17 cellular contexts compared by ENCODE assay signal in genomic region chr1:201717286-201717685, GRCh38.
DNase-seq lines count a peak whose midpoint lies in the region; ATAC-seq and TF ChIP-seq lines count a peak whose summit lies in the region.
"Had no signal": no experiment of that assay in that cellular context is flagged by ENCODE, and none has a peak within 500 bp of the region (broad histone marks: within the 10 kb centered on the region; RNA-seq: fewer than 3 reads in every experiment).

No MANE protein-coding gene starts in this region.

- intact Hi-C loops in CD14-positive monocyte (cut with micrococcal nuclease) (no loop called here), ovary (cut with DNase I) (no loop called here), tibial artery (cut with DNase I; ENCODE audit: low total_unique reads) (loop anchor here (10.0 kb wide), 1 partner anchor 262 kb away; no protein-coding TSS in a partner anchor)

- no peak for TF ChIP-seq EP300 in ovary (IDR thresholded peaks at IDR 0.05)

- no peaks in the 10 kb centered on the region for H3K27me3 ChIP-seq in ovary
- no peaks in the 10 kb centered on the region for H3K27me3 ChIP-seq in tibial artery

- TF ChIP-seq POLR2A in ovary (IDR thresholded peaks at IDR 0.05), result no peak

- peaks cover 67% of the 10 kb centered on the region for H3K4me1 Mint-ChIP-seq in CD14-positive monocyte
- H3K4me1 Mint-ChIP-seq: activated CD4-positive, alpha-beta T cell treated with anti-CD3 and anti-CD28 coated beads for 36 hours; activated naive CD4-positive, alpha-beta T cell treated with anti-CD3 and anti-CD28 coated beads, Interleukin-2, amount 50 U/mL, for 24 hours; CD4-positive, CD25-positive, alpha-beta regulatory T cell had no signal

- peaks cover 2 to 5% of the 10 kb centered on the region in 2 donors for H3K36me3 Mint-ChIP-seq in CD14-positive monocyte
- H3K36me3 Mint-ChIP-seq: activated naive CD4-positive, alpha-beta T cell treated with anti-CD3 and anti-CD28 coated beads, Interleukin-2, amount 50 U/mL, for 24 hours had no signal

- H3K36me3 ChIP-seq in ovary (no peaks in the 10 kb centered on the region), tibial artery (peaks cover 0 to 9% (median 0%) of the 10 kb centered on the region in 3 donors)

- H3K27ac ChIP-seq in caudate nucleus (ENCODE audit: low read depth, low read length) (peak overlapping the region; percentile 100), ovary (peak overlapping the region; percentile 42 to 81), tibial artery (peak overlapping the region; percentile 86 to 87)

- H3K27ac Mint-ChIP-seq in CD14-positive monocyte, result peak overlapping the region in 5 of 7 donors; percentile 50 to 99 (median 88)
- H3K27ac Mint-ChIP-seq: activated CD4-positive, alpha-beta T cell treated with anti-CD3 and anti-CD28 coated beads for 36 hours; activated naive CD4-positive, alpha-beta T cell treated with anti-CD3 and anti-CD28 coated beads, Interleukin-2, amount 50 U/mL, for 24 hours; CD4-positive, CD25-positive, alpha-beta regulatory T cell; effector memory CD8-positive, alpha-beta T cell; naive thymus-derived CD8-positive, alpha-beta T cell; T-helper 1 cell treated with Interleukin-12 subunit alpha and Interleukin-12 subunit beta and Interleukin-4 antibody, amounts not matched to agents 30 μg/mL and 1 μg/mL, for 36 hours had no signal

- WGBS in ovary, 3 donors, result 97 to 99% (median 98%) methylated on average over 3 of the region's 3 CpGs

- H3K27me3 Mint-ChIP-seq in CD14-positive monocyte (ENCODE audit: low read depth in 3 of 3), result peaks cover 0 to 5% (median 2%) of the 10 kb centered on the region in 3 donors
- H3K27me3 Mint-ChIP-seq: activated naive CD4-positive, alpha-beta T cell treated with anti-CD3 and anti-CD28 coated beads, Interleukin-2, amount 50 U/mL, for 24 hours; CD4-positive, CD25-positive, alpha-beta regulatory T cell; effector memory CD8-positive, alpha-beta T cell had no signal

- peaks cover 0 to 2% (median 0%) of the 10 kb centered on the region in 7 donors for H3K9me3 Mint-ChIP-seq in CD14-positive monocyte
- H3K9me3 Mint-ChIP-seq: activated naive CD4-positive, alpha-beta T cell treated with anti-CD3 and anti-CD28 coated beads, Interleukin-2, amount 50 U/mL, for 24 hours; CD4-positive, CD25-positive, alpha-beta regulatory T cell; effector memory CD8-positive, alpha-beta T cell; naive thymus-derived CD8-positive, alpha-beta T cell; T-helper 1 cell treated with Interleukin-12 subunit alpha and Interleukin-12 subunit beta and Interleukin-4 antibody, amounts not matched to agents 30 μg/mL and 1 μg/mL, for 36 hours had no signal

- ATAC-seq in HG03521 (IDR thresholded peaks at IDR 0.05; ENCODE audit: unreplicated experiment), result no peak
- ATAC-seq in GM19351 (IDR thresholded peaks at IDR 0.05; ENCODE audit: unreplicated experiment), result no peak
- ATAC-seq: activated CD4-positive, alpha-beta T cell treated with anti-CD3 and anti-CD28 coated beads for 36 hours; effector memory CD8-positive, alpha-beta T cell; esophagus mucosa; left cardiac atrium; naive thymus-derived CD8-positive, alpha-beta T cell had no signal

- TF ChIP-seq CTCF in CD14-positive monocyte (IDR thresholded peaks at IDR 0.05) (no peak), ovary (IDR thresholded peaks at IDR 0.05) (no peak), tibial artery (IDR thresholded peaks at IDR 0.05) (no peak)

- H3K4me1 ChIP-seq in ovary (ENCODE audit: insufficient read depth) (peaks cover 59% of the 10 kb centered on the region), tibial artery (peaks cover 0 to 80% (median 58%) of the 10 kb centered on the region in 4 donors)

- H3K9me3 ChIP-seq in ovary, result no peaks in the 10 kb centered on the region
- no peaks in the 10 kb centered on the region for H3K9me3 ChIP-seq in tibial artery

- no peak overlapping the region for H3K4me3 Mint-ChIP-seq in CD14-positive monocyte
- H3K4me3 Mint-ChIP-seq: activated CD4-positive, alpha-beta T cell treated with anti-CD3 and anti-CD28 coated beads for 36 hours; activated naive CD4-positive, alpha-beta T cell treated with anti-CD3 and anti-CD28 coated beads, Interleukin-2, amount 50 U/mL, for 24 hours; CD4-positive, CD25-positive, alpha-beta regulatory T cell; effector memory CD8-positive, alpha-beta T cell; naive thymus-derived CD8-positive, alpha-beta T cell; T-helper 1 cell treated with Interleukin-12 subunit alpha and Interleukin-12 subunit beta and Interleukin-4 antibody, amounts not matched to agents 30 μg/mL and 1 μg/mL, for 36 hours had no signal

- H3K4me3 ChIP-seq in ovary, result no peak overlapping the region
- no peak overlapping the region for H3K4me3 ChIP-seq in tibial artery

- no peak for DNase-seq in CD14-positive monocyte (ENCODE audit: low spot score)
- no peak for DNase-seq in caudate nucleus (lab: John Stamatoyannopoulos, UW)
- DNase-seq in ovary, result no peak
- no peak for DNase-seq in tibial artery
- DNase-seq in NCI-H2081 (lab: John Stamatoyannopoulos, UW), result no peak
- DNase-seq: activated CD4-positive, alpha-beta T cell treated with anti-CD3 and anti-CD28 coated beads for 36 hours; activated T-cell treated with anti-CD3 and anti-CD28 coated beads, Interleukin-2, amount 50 U/mL, for 48 hours; CD4-positive, CD25-positive, alpha-beta regulatory T cell; effector memory CD8-positive, alpha-beta T cell; left cardiac atrium; naive thymus-derived CD8-positive, alpha-beta T cell; NCI-H1105 had no signal
